Comparison of ENCODE assay signal across 8 cellular contexts in the genomic region with DNA sequence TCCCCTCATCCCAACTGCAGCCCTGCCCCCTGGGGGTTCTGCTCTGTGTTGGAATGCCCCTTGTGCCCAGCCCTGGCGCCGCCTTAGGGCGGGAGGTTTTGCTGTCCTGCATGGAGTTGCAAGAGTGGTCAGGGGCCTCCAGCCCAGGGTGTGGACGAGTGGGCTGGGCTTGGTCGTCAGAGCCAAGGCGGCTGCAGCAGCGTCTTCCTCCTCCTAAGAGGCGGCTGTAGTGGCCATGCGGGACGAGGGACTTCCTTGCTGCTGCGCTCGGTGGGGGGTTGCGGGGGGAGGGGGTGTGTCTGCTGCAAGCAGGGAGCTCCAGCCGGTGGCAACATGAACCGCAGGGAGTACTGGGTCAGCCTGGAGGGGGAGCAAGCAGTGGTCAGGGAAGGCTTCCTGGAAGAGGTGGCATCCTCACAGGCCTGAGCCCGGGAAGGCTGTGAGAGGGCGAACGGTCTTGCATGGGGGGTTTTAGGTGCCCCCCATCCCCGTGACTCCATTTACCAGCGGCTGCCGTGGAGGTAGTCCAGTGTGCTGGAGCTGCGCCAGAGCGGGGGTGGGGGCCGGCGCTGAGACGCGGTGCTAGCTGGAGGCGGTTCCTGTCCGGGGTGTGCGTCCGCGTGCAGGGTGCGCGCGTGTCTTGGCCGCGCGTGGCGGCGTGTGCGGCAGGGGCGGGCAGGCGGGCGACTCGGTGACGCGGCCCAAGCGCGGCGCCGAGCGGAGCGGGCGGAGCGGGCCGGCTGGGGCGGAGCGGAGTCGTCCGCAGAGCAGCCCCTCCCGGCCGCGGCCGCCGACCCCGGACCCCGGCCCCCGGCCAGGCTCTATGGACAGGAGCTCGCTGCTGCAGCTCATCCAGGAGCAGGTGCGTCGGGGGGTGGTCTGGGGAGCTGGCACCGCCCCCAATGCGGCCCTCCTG. TPM values are rescaled to one million over a fixed set of nuclear protein-coding genes. Genes with fewer than 3 reads are reported as not detected.
A peak's percentile ranks its signal among the peaks of the same experiment; 100 is the strongest.
DNase-seq lines count a peak whose midpoint lies in the region; ATAC-seq, FAIRE-seq and TF ChIP-seq lines count a peak whose summit lies in the region.

A gene (plus strand): TSS at position 704 of the 916 bp plus-strand sequence. CDS start 120 bp downstream, at position 824.

- peaks cover 22% of the 10 kb centered on the region for H3K36me3 Mint-ChIP-seq in activated T-helper 17 cell treated with anti-CD3 and anti-CD28 coated beads, Interleukin-2, amount 50 U/mL, for 72 hours (ENCODE audit: low read depth)

- POLR2A ChIA-PET in AG04449 (lab: Yijun Ruan, JAX): interaction anchor here (0.5 to 2.1 kb wide), 4 partner anchors 8 to 253 kb away, joined by 3 to 7 read pairs (median 3); a partner anchor contains a TSS
- POLR2A ChIA-PET in HCT116 (lab: Charles Lee): no interaction called here

- H3K4me3 ChIP-seq in AG04449 (ENCODE audit: low read depth, low read length) (peak within 1 kb of the TSS; percentile 45), HCT116 (replicated peaks in 1 of 2; ENCODE audit: low read depth in 1 of 2, low read length in 2 of 2) (no peak within 1 kb of the TSS), mammary epithelial cell (replicated peaks in 1 of 3; ENCODE audit: insufficient read depth in 1 of 3, low read depth in 2 of 3, low read length in 3 of 3) (no peak within 1 kb of the TSS), lower lobe of right lung (peak within 1 kb of the TSS; percentile 41)

- H3K9me3 Mint-ChIP-seq in activated T-helper 17 cell treated with anti-CD3 and anti-CD28 coated beads, Interleukin-2, amount 50 U/mL, for 72 hours: no peaks in the 10 kb centered on the region

- DNase-seq in AG04449 (ENCODE audit: low read depth, low spot score) (no peak), HCT116 (ENCODE audit: low read depth, low spot score) (no peak), mammary epithelial cell (no peak), lower lobe of right lung (peak; percentile 68), H54 (ENCODE audit: insufficient read length, low spot score) (no peak)

- H3K4me1 Mint-ChIP-seq in activated T-helper 17 cell treated with anti-CD3 and anti-CD28 coated beads, Interleukin-2, amount 50 U/mL, for 72 hours: no peaks in the 10 kb centered on the region

- no peak within 1 kb of the TSS for H3K27ac ChIP-seq in HCT116 (ENCODE audit: low read depth, low read length)
- peak within 1 kb of the TSS; percentile 20 for H3K27ac ChIP-seq in mammary epithelial cell (ENCODE audit: insufficient read depth, low read depth, low read length)
- no peak within 1 kb of the TSS for H3K27ac ChIP-seq in lower lobe of right lung

- no peak for TF ChIP-seq CTCF in AG04449 (IDR thresholded peaks at IDR 0.05; ENCODE audit: insufficient read depth, low read length, missing control alignments)
- TF ChIP-seq CTCF in HCT116 (IDR thresholded peaks at IDR 0.05 in 2 of 3, conservative IDR thresholded peaks at IDR 0.05 in 1 of 3; ENCODE audit: borderline replicate concordance in 1 of 3, insufficient read depth in 1 of 3, low read depth in 2 of 3, low read length in 2 of 3): no peak
- no peak for TF ChIP-seq CTCF in mammary epithelial cell (conservative IDR thresholded peaks at IDR 0.05 in 1 of 2, IDR thresholded peaks at IDR 0.05 in 1 of 2; ENCODE audit: extremely low read depth in 1 of 2, insufficient read depth in 1 of 2, low read depth in 1 of 2, low read length in 2 of 2)
- no peak for TF ChIP-seq CTCF in lower lobe of right lung (IDR thresholded peaks at IDR 0.05)

- H3K27me3 ChIP-seq in HCT116 (ENCODE audit: insufficient read depth, low read length) (no peaks in the 10 kb centered on the region), mammary epithelial cell (ENCODE audit: insufficient read depth, low read length) (no peaks in the 10 kb centered on the region), lower lobe of right lung (ENCODE audit: low read depth) (peaks cover 11% of the 10 kb centered on the region)

- peaks cover 0 to 4% of the 10 kb centered on the region in 2 experiments; a peak in 1 of 4 replicates for H3K36me3 ChIP-seq in HCT116 (ENCODE audit: control insufficient read depth in 1 of 2, insufficient read depth in 2 of 2, low read length in 2 of 2)
- H3K36me3 ChIP-seq in mammary epithelial cell (ENCODE audit: insufficient read depth, low read length): no peaks in the 10 kb centered on the region
- H3K36me3 ChIP-seq in lower lobe of right lung: peaks cover 39% of the 10 kb centered on the region

- no peak within 1 kb of the TSS for H3K4me3 Mint-ChIP-seq in activated T-helper 17 cell treated with anti-CD3 and anti-CD28 coated beads, Interleukin-2, amount 50 U/mL, for 72 hours

- no peak for FAIRE-seq in H54 (lab: Jason Lieb, UNC)

- BruUV-seq in HCT116 (replicated peaks; lab: Mats Ljungman, UMichigan) (no TSS peak), mammary epithelial cell (replicated peaks; lab: Mats Ljungman, UMichigan) (no TSS peak)

- TF ChIP-seq POLR2A in HCT116 (IDR thresholded peaks at IDR 0.05; ENCODE audit: borderline replicate concordance, extremely low read depth, insufficient read depth, insufficient read length) (no peak), H54 (IDR thresholded peaks at IDR 0.05; ENCODE audit: low read depth, low read length) (no peak)

- H3K9me3 ChIP-seq in HCT116 (ENCODE audit: control insufficient read depth in 1 of 2, insufficient read depth in 1 of 2, low read depth in 1 of 2, low read length in 2 of 2): no peaks in the 10 kb centered on the region
- no peaks in the 10 kb centered on the region for H3K9me3 ChIP-seq in mammary epithelial cell (replicated peaks; ENCODE audit: insufficient read depth, low read length)
- no peaks in the 10 kb centered on the region for H3K9me3 ChIP-seq in lower lobe of right lung

- TF ChIP-seq RAD21 in HCT116 (IDR thresholded peaks at IDR 0.05; ENCODE audit: low read depth): no peak

- 72% methylated on average over 13 of the region's 73 CpGs for WGBS in mammary epithelial cell (ENCODE audit: low coverage, missing lambda C conversion rate)

- RAD21 ChIA-PET in HCT116 (lab: Charles Lee; ENCODE audit: low non-redundant PET in 1 of 2, low total read pairs in 2 of 2, uncharacterized antibody in 2 of 2, unreplicated experiment in 2 of 2): interaction anchor here in 1 of 2 experiments (0.6 kb wide), 1 partner anchor 536 kb away, joined by 3 read pairs; no protein-coding TSS in a partner anchor

- H3K9ac ChIP-seq in HCT116 (ENCODE audit: low read length) (no peak within 1 kb of the TSS), mammary epithelial cell (ENCODE audit: insufficient read depth, low read length) (no peak within 1 kb of the TSS)

- H2AFZ ChIP-seq in HCT116 (ENCODE audit: low read depth, low read length, poor library complexity, severe bottlenecking): no peak within 1 kb of the TSS
- H2AFZ ChIP-seq in mammary epithelial cell (ENCODE audit: low read depth, low read length): no peak within 1 kb of the TSS

- H3K27me3 Mint-ChIP-seq in activated T-helper 17 cell treated with anti-CD3 and anti-CD28 coated beads, Interleukin-2, amount 50 U/mL, for 72 hours: no peaks in the 10 kb centered on the region

- H4K20me1 ChIP-seq in HCT116 (ENCODE audit: insufficient read depth) (no peaks in the 10 kb centered on the region), mammary epithelial cell (ENCODE audit: insufficient read depth, low read length) (no peaks in the 10 kb centered on the region)

- intact Hi-C loops in HCT116 (cut with micrococcal nuclease) (no loop called here), mammary epithelial cell (cut with micrococcal nuclease) (no loop called here), lower lobe of right lung (cut with DNase I) (no loop called here)

- peaks cover 0 to 7% of the 10 kb centered on the region in 2 experiments; a peak in 1 of 4 replicates for H3K4me1 ChIP-seq in HCT116 (ENCODE audit: control insufficient read depth in 1 of 2, insufficient read depth in 2 of 2, low read length in 2 of 2)
- H3K4me1 ChIP-seq in mammary epithelial cell (ENCODE audit: insufficient read depth, low read length): peaks cover 55% of the 10 kb centered on the region
- peaks cover 19% of the 10 kb centered on the region for H3K4me1 ChIP-seq in lower lobe of right lung

- H3K79me2 ChIP-seq in HCT116 (ENCODE audit: insufficient read depth, low read length) (peaks cover 3% of the 10 kb centered on the region; the same call in 1 of the 2 replicates), mammary epithelial cell (ENCODE audit: insufficient read depth, low read length) (peaks cover 25% of the 10 kb centered on the region)

- ATAC-seq in HCT116 (no peak), lower lobe of right lung (no peak), GM19463 (IDR thresholded peaks at IDR 0.05; ENCODE audit: unreplicated experiment) (no peak), GM18520 (IDR thresholded peaks at IDR 0.05; ENCODE audit: unreplicated experiment) (no peak)
- no peak for ATAC-seq in activated T-helper 17 cell treated with anti-CD3 and anti-CD28 coated beads, Interleukin-2, amount 50 U/mL, for 72 hours (replicated peaks)

- no peaks in the 10 kb centered on the region for H3K9me2 ChIP-seq in HCT116 (ENCODE audit: insufficient read depth)

- H3K27ac Mint-ChIP-seq in activated T-helper 17 cell treated with anti-CD3 and anti-CD28 coated beads, Interleukin-2, amount 50 U/mL, for 72 hours: no peak within 1 kb of the TSS

- dilution Hi-C loops in mammary epithelial cell (cut with HindIII; ENCODE audit: low sequenced_read_pairs): no loop called here

- in situ Hi-C loops in mammary epithelial cell (cut with MboI; ENCODE audit: low sequenced_read_pairs in 2 of 2): no loop called here

- CTCF ChIA-PET in AG04449 (lab: Yijun Ruan, JAX): interaction anchor here (1.1 to 2.5 kb wide), 3 partner anchors 7 to 11 kb away, joined by 5 to 10 read pairs (median 8); a partner anchor contains a TSS
- CTCF ChIA-PET in HCT116 (lab: Charles Lee): no interaction called here
- CTCF ChIA-PET in mammary epithelial cell (lab: Charles Lee; ENCODE audit: low non-redundant PET): no interaction called here

- no peak within 1 kb of the TSS for H3K4me2 ChIP-seq in HCT116 (ENCODE audit: low read length)
- peak within 1 kb of the TSS; percentile 84 for H3K4me2 ChIP-seq in mammary epithelial cell (ENCODE audit: insufficient read depth, low read depth, low read length)

TF ChIP-seq in HCT116, 20 proteins besides CTCF, POLR2A, EP300 and RAD21 (continues in another document):
- TF ChIP-seq EZH2 (IDR thresholded peaks at IDR 0.05) (no peak), TCF7L2 (IDR thresholded peaks at IDR 0.05; ENCODE audit: borderline replicate concordance, extremely low read depth, insufficient read depth, insufficient read length) (no peak), JUND (IDR thresholded peaks at IDR 0.05) (no peak)

RNA-seq across cellular contexts. Expression of the gene that starts here (rescaled TPM):
- total RNA-seq in HCT116 (2021; ENCODE audit: unreplicated experiment) (12.7 TPM), mammary epithelial cell (1 to 10 TPM; 3.2 to 6.1 TPM), lower lobe of right lung (2.0 TPM)
- polyA plus RNA-seq in HCT116 (2012): 8.9 and 10.5 TPM in 2 replicates
- 2.1 TPM for polyA plus RNA-seq in mammary epithelial cell
- not detected for polyA minus RNA-seq in mammary epithelial cell
- 1 to 10 TPM; 2.9 to 5.4 TPM for total RNA-seq in activated T-helper 17 cell treated with anti-CD3 and anti-CD28 coated beads, Interleukin-2, amount 50 U/mL, for 72 hours

Comparison
In these comparisons a context has a peak if more than half of its experiments do, and no peak if none do; other contexts are left out.
1. H3K4me3 ChIP-seq: peak in AG04449 (single experiment) and lower lobe of right lung (single experiment); none in HCT116 (0 of 2) and mammary epithelial cell (0 of 3).